In the genomic region with DNA sequence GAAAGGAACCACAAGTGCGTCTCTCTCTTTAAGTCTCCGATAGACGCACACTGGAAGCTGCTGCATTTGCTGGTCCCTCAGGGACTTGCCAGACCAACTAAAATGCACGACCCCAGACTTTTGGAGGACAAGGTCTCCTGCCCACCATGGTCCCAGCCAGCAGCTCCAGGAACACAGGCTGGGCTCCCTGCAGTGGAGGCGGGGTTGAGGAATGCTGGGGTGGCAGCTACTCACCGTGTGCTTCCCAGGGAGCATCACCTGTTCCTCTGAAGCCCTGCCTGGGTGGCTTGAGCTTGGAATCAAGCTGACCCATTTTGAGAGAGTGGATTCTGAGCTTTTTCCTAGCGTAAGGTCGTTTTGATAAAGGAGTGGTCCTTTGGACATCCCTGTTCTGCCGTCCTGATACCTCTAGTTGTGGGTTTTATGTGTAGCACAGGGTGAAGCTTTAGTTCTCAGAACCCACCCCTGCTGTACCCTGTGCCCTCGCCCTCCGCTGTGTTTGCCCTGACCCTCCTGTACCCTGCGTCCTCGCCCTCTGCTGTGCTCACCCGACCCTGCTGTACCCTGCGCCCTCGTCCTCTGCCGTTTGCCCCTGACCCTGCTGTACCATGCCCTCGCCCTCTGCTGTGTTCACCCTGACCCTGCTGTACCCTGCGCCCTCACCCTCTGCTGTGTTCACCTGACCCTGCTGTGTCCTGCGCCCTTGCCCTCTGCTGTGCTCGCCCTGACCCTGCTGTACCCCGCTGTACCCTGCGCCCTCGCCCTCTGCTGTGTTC, we compare ENCODE assay signal across 12 cellular contexts. TPM values are rescaled to one million over a fixed set of nuclear protein-coding genes. Genes with fewer than 3 reads are reported as not detected.
DNase-seq lines count a peak whose midpoint lies in the region; ATAC-seq and TF ChIP-seq lines count a peak whose summit lies in the region.
"Had no signal": no experiment of that assay in that cellular context is flagged by ENCODE, and none has a peak within 500 bp of the region (broad histone marks: within the 10 kb centered on the region; RNA-seq: fewer than 3 reads in every experiment).

No MANE protein-coding gene starts in this region.

- no peak for TF ChIP-seq EP300 in sigmoid colon (IDR thresholded peaks at IDR 0.05)

- BruUV-seq in Panc1 (replicated peaks; lab: Mats Ljungman, UMichigan): no TSS peak

- H3K4me1 ChIP-seq in Panc1 (ENCODE audit: control insufficient read depth, insufficient read depth, low read length): no peaks in the 10 kb centered on the region
- H3K4me1 ChIP-seq in sigmoid colon: no peaks in the 10 kb centered on the region
- H3K4me1 ChIP-seq: SJCRH30 had no signal

- peaks cover 13% of the 10 kb centered on the region for H3K4me1 Mint-ChIP-seq in T-helper 2 cell treated with Interferon-gamma antibody and Interleukin-4, amounts not matched to agents 5 μg/mL and 100 μg/mL, for 36 hours (ENCODE audit: low read depth)
- peaks cover 24 to 86% (median 42%) of the 10 kb centered on the region in 4 donors for H3K4me1 Mint-ChIP-seq in naive thymus-derived CD8-positive, alpha-beta T cell

- peak overlapping the region; percentile 52 for H3K27ac Mint-ChIP-seq in T-helper 2 cell treated with Interferon-gamma antibody and Interleukin-4, amounts not matched to agents 5 μg/mL and 100 μg/mL, for 36 hours
- peak overlapping the region in 8 of 10 donors; percentile 33 to 70 (median 56) for H3K27ac Mint-ChIP-seq in naive thymus-derived CD8-positive, alpha-beta T cell

- CTCF ChIA-PET in Panc1 (lab: Charles Lee): no interaction called here

- no peak for DNase-seq in T-helper 2 cell treated with Interferon-gamma antibody and Interleukin-4, amounts not matched to agents 5 μg/mL and 100 μg/mL, for 36 hours (ENCODE audit: low spot score)
- DNase-seq in T-helper 2 cell (no peak), Panc1 (ENCODE audit: low read depth, low spot score) (no peak), activated gamma-delta T cell (lab: John Stamatoyannopoulos, UW) (no peak), sigmoid colon (no peak)
- DNase-seq in naive thymus-derived CD8-positive, alpha-beta T cell: no peak
- DNase-seq: KG1; mammary epithelial cell; NCI-H1417 treated with DMSO at 0.1 percent for 48 hours; NCI-H226; SJCRH30; stimulated activated naive CD4-positive, alpha-beta T cell had no signal

- no peak for TF ChIP-seq CTCF in Panc1 (IDR thresholded peaks at IDR 0.05)
- no peak for TF ChIP-seq CTCF in sigmoid colon (IDR thresholded peaks at IDR 0.05)

- peaks cover 80% of the 10 kb centered on the region for H3K36me3 Mint-ChIP-seq in T-helper 2 cell treated with Interferon-gamma antibody and Interleukin-4, amounts not matched to agents 5 μg/mL and 100 μg/mL, for 36 hours (ENCODE audit: low read depth)
- peaks cover 0 to 95% (median 34%) of the 10 kb centered on the region in 3 donors for H3K36me3 Mint-ChIP-seq in naive thymus-derived CD8-positive, alpha-beta T cell

- POLR2A ChIA-PET in Panc1 (lab: Charles Lee): no interaction called here
- POLR2A ChIA-PET in naive thymus-derived CD8-positive, alpha-beta T cell (lab: Charles Lee): interaction anchor here (0.8 to 14.8 kb wide), 6 partner anchors 6 to 33 kb away, joined by 3 to 235 read pairs (median 5); no protein-coding TSS in a partner anchor

- H3K4me3 ChIP-seq in Panc1 (ENCODE audit: low read depth in 2 of 2, low read length in 2 of 2) (no peak overlapping the region), sigmoid colon (no peak overlapping the region)
- H3K4me3 ChIP-seq: SJCRH30 had no signal

- WGBS in sigmoid colon, 2 donors: 87 to 92% methylated on average over 24 of the region's 24 CpGs

- no peak for TF ChIP-seq POLR2A in sigmoid colon (IDR thresholded peaks at IDR 0.05)

- peak; percentile 52 for ATAC-seq in Panc1
- no peak for ATAC-seq in naive thymus-derived CD8-positive, alpha-beta T cell

- no peaks in the 10 kb centered on the region for H3K9me3 Mint-ChIP-seq in T-helper 2 cell treated with Interferon-gamma antibody and Interleukin-4, amounts not matched to agents 5 μg/mL and 100 μg/mL, for 36 hours
- H3K9me3 Mint-ChIP-seq in naive thymus-derived CD8-positive, alpha-beta T cell: no peaks in the 10 kb centered on the region

- in situ Hi-C loops in Panc1 (cut with HindIII; ENCODE audit: low pct_unique_long_range_greater_than_20kb, low sequenced_read_pairs): no loop called here

- H3K4me3 Mint-ChIP-seq in T-helper 2 cell treated with Interferon-gamma antibody and Interleukin-4, amounts not matched to agents 5 μg/mL and 100 μg/mL, for 36 hours: no peak overlapping the region
- H3K4me3 Mint-ChIP-seq in naive thymus-derived CD8-positive, alpha-beta T cell: peak overlapping the region in 4 of 10 donors; percentile 17 to 62 (median 28)

- intact Hi-C loops in Panc1 (cut with micrococcal nuclease; ENCODE audit: unreplicated experiment): no loop called here
- intact Hi-C loops in sigmoid colon (cut with DNase I): no loop called here

- H3K9me3 ChIP-seq in Panc1 (ENCODE audit: control insufficient read depth, insufficient read depth, low read depth, low read length) (no peaks in the 10 kb centered on the region), sigmoid colon (no peaks in the 10 kb centered on the region)
- H3K9me3 ChIP-seq: SJCRH30 had no signal

- H3K36me3 ChIP-seq in Panc1 (ENCODE audit: control insufficient read depth, insufficient read depth, low read length) (peaks cover 5% of the 10 kb centered on the region; the same call in 1 of the 2 replicates), sigmoid colon (peaks cover 50 to 97% (median 76%) of the 10 kb centered on the region in 4 donors)

- H3K27ac ChIP-seq in Panc1 (ENCODE audit: low read length) (no peak overlapping the region), sigmoid colon (no peak overlapping the region)
- H3K27ac ChIP-seq: SJCRH30 had no signal

- H3K27me3 Mint-ChIP-seq in T-helper 2 cell treated with Interferon-gamma antibody and Interleukin-4, amounts not matched to agents 5 μg/mL and 100 μg/mL, for 36 hours (ENCODE audit: low read depth): no peaks in the 10 kb centered on the region
- no peaks in the 10 kb centered on the region for H3K27me3 Mint-ChIP-seq in naive thymus-derived CD8-positive, alpha-beta T cell

- H3K27me3 ChIP-seq in Panc1 (ENCODE audit: control insufficient read depth, insufficient read depth, low read length) (no peaks in the 10 kb centered on the region), sigmoid colon (no peaks in the 10 kb centered on the region)
- H3K27me3 ChIP-seq: SJCRH30 had no signal

RNA-seq across cellular contexts. Expression of a gene that starts 11.0 kb away (rescaled TPM):
- 19.9 TPM for total RNA-seq in Panc1 (2021; ENCODE audit: unreplicated experiment)
- 23.2 TPM for polyA plus RNA-seq in Panc1 (2012; ENCODE audit: insufficient read length)
- 100 to 1,000 TPM; 168 to 171 TPM for total RNA-seq in naive thymus-derived CD8-positive, alpha-beta T cell
- polyA plus RNA-seq in naive thymus-derived CD8-positive, alpha-beta T cell: 10 to 100 TPM; 15.0 to 56.0 (median 19.6) TPM
- 10 to 100 TPM; 13.7 to 26.9 (median 18.2) TPM for total RNA-seq in sigmoid colon
- 10 to 100 TPM in 1 of 3 donors, 1 to 10 TPM in 2; 7.2 to 32.3 (median 9.9) TPM for polyA plus RNA-seq in sigmoid colon

RNA-seq across cellular contexts. Expression of a gene that starts 11.6 kb away (rescaled TPM):
- total RNA-seq in Panc1 (2021; ENCODE audit: unreplicated experiment) (6.3 TPM), sigmoid colon (10 to 100 TPM in 1 of 4 donors, 1 to 10 TPM in 3; 3.8 to 10.5 (median 4.0) TPM)
- 8.7 TPM for polyA plus RNA-seq in Panc1 (2012; ENCODE audit: insufficient read length)
- 10 to 100 TPM; 16.5 to 17.0 TPM for total RNA-seq in naive thymus-derived CD8-positive, alpha-beta T cell
- polyA plus RNA-seq in naive thymus-derived CD8-positive, alpha-beta T cell: 1 to 10 TPM in 1 of 3 donors, under 1 TPM in 2; 0.53 to 1.3 (median 0.91) TPM
- 10 to 100 TPM in 1 of 3 donors, 1 to 10 TPM in 2; 5.3 to 19.2 (median 8.4) TPM for polyA plus RNA-seq in sigmoid colon

RNA-seq across cellular contexts. Expression of a gene that starts 30.8 kb away (rescaled TPM):
- total RNA-seq in Panc1 (2021; ENCODE audit: unreplicated experiment) (12.7 TPM), sigmoid colon (10 to 100 TPM in 1 of 4 donors, 1 to 10 TPM in 3; 3.5 to 12.6 (median 6.5) TPM)
- polyA plus RNA-seq in Panc1 (2012; ENCODE audit: insufficient read length): 16.0 TPM
- 1 to 10 TPM; 6.9 to 8.1 TPM for total RNA-seq in naive thymus-derived CD8-positive, alpha-beta T cell
- polyA plus RNA-seq in naive thymus-derived CD8-positive, alpha-beta T cell: 1 to 10 TPM; 3.5 to 6.4 (median 5.4) TPM
- polyA plus RNA-seq in sigmoid colon: 10 to 100 TPM; 11.3 to 17.6 (median 12.6) TPM

RNA-seq across cellular contexts. Expression of a gene that starts 45.8 kb away (rescaled TPM):
- total RNA-seq in Panc1 (2021; ENCODE audit: unreplicated experiment): 52.6 TPM
- 54.0 TPM for polyA plus RNA-seq in Panc1 (2012; ENCODE audit: insufficient read length)
- 100 to 1,000 TPM; 129 to 135 TPM for total RNA-seq in naive thymus-derived CD8-positive, alpha-beta T cell
- polyA plus RNA-seq in naive thymus-derived CD8-positive, alpha-beta T cell: 10 to 100 TPM; 25.4 to 63.3 (median 27.3) TPM
- total RNA-seq in sigmoid colon: 10 to 100 TPM; 17.8 to 62.3 (median 35.2) TPM
- 10 to 100 TPM; 34.0 to 96.0 (median 36.0) TPM for polyA plus RNA-seq in sigmoid colon
